Comparison of ENCODE assay signal across 1 cellular context in the genomic region with DNA sequence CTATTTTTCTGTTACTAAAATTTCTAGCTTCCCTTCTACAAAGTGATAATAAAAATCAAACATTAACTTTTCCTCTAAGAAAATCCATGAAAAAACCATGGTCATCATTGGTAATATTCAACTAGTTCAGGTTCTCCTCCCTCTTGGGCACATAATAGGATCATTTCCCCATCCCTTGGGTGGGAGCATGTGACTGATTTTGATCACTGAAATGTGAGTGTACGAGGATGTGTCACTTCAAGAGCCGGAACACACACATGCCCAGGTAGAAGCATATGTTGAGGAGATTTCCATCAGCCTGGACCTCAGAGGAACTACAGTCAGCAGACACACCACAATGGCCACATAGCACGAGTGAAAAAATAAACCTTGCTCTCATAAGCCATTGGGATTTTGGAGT.
TF ChIP-seq lines count a peak whose summit lies in the region.

No MANE protein-coding gene starts in this region.

TF ChIP-seq in HepG2, 621 proteins besides CTCF, POLR2A, EP300 and RAD21 (continued from another document and continues in another):
- TF ChIP-seq, protein P1, sequence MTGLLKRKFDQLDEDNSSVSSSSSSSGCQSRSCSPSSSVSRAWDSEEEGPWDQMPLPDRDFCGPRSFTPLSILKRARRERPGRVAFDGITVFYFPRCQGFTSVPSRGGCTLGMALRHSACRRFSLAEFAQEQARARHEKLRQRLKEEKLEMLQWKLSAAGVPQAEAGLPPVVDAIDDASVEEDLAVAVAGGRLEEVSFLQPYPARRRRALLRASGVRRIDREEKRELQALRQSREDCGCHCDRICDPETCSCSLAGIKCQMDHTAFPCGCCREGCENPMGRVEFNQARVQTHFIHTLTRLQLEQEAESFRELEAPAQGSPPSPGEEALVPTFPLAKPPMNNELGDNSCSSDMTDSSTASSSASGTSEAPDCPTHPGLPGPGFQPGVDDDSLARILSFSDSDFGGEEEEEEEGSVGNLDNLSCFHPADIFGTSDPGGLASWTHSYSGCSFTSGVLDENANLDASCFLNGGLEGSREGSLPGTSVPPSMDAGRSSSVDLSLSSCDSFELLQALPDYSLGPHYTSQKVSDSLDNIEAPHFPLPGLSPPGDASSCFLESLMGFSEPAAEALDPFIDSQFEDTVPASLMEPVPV (CRISPR knock-in tag; IDR thresholded peaks at IDR 0.05) = no peak
- TF ChIP-seq, protein P2, sequence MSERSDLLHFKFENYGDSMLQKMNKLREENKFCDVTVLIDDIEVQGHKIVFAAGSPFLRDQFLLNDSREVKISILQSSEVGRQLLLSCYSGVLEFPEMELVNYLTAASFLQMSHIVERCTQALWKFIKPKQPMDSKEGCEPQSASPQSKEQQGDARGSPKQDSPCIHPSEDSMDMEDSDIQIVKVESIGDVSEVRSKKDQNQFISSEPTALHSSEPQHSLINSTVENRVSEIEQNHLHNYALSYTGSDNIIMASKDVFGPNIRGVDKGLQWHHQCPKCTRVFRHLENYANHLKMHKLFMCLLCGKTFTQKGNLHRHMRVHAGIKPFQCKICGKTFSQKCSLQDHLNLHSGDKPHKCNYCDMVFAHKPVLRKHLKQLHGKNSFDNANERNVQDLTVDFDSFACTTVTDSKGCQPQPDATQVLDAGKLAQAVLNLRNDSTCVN (CRISPR knock-in tag; IDR thresholded peaks at IDR 0.05; ENCODE audit: borderline replicate concordance) = no peak
- TF ChIP-seq ZNF205 (CRISPR knock-in tag; IDR thresholded peaks at IDR 0.05) (no peak), PHF5A (CRISPR knock-in tag; IDR thresholded peaks at IDR 0.05; ENCODE audit: low read depth, unreplicated experiment) (no peak), HDAC2 (CRISPR knock-in tag; IDR thresholded peaks at IDR 0.05) (peak; percentile 56; the same call in 1 of the 2 replicates), ZNF143 (CRISPR knock-in tag; IDR thresholded peaks at IDR 0.05) (no peak), LCORL (IDR thresholded peaks at IDR 0.05) (no peak), LCORL (CRISPR knock-in tag; IDR thresholded peaks at IDR 0.05) (no peak), RARA (CRISPR knock-in tag; IDR thresholded peaks at IDR 0.05) (0 out of 2 replicates have a peak, but pooled peaks have one; percentile 31), PAXIP1 (CRISPR knock-in tag; conservative IDR thresholded peaks at IDR 0.05) (peak; percentile 56; the same call in 1 of the 2 replicates), NPAS2 (CRISPR knock-in tag; IDR thresholded peaks at IDR 0.05; ENCODE audit: borderline replicate concordance) (no peak), ZNF614 (CRISPR knock-in tag; IDR thresholded peaks at IDR 0.05; ENCODE audit: borderline replicate concordance) (0 out of 2 replicates have a peak, but pooled peaks have one; percentile 19), ARNTL (CRISPR knock-in tag; IDR thresholded peaks at IDR 0.05) (no peak), GATAD2A (CRISPR knock-in tag; IDR thresholded peaks at IDR 0.05) (peak; percentile 77), RCOR2 (CRISPR knock-in tag; IDR thresholded peaks at IDR 0.05) (peak; percentile 58; the same call in 1 of the 2 replicates), TARDBP (CRISPR knock-in tag; IDR thresholded peaks at IDR 0.05) (no peak), CBX5 (CRISPR knock-in tag; IDR thresholded peaks at IDR 0.05; ENCODE audit: borderline replicate concordance) (no peak), ZNF619 (CRISPR knock-in tag; IDR thresholded peaks at IDR 0.05) (no peak), TFE3 (CRISPR knock-in tag; IDR thresholded peaks at IDR 0.05) (peak; percentile 93), AFF4 (CRISPR knock-in tag; IDR thresholded peaks at IDR 0.05) (no peak), ZNF331 (CRISPR knock-in tag; IDR thresholded peaks at IDR 0.05) (peak; percentile 18; the same call in 1 of the 2 replicates), FOSL2 (CRISPR knock-in tag; IDR thresholded peaks at IDR 0.05) (peak; percentile 76), BCL6 (CRISPR knock-in tag; IDR thresholded peaks at IDR 0.05) (peak; percentile 64; the same call in 1 of the 2 replicates), NR2F6 (IDR thresholded peaks at IDR 0.05) (no peak), NR2F6 (CRISPR knock-in tag; IDR thresholded peaks at IDR 0.05) (0 out of 2 replicates have a peak, but pooled peaks have one; percentile 32), SOX5 (CRISPR knock-in tag; IDR thresholded peaks at IDR 0.05; ENCODE audit: borderline replicate concordance) (peak; percentile 62; the same call in 1 of the 2 replicates), BHLHE40 (IDR thresholded peaks at IDR 0.05; ENCODE audit: low read length) (no peak), GATAD1 (CRISPR knock-in tag; IDR thresholded peaks at IDR 0.05) (peak; percentile 56; the same call in 1 of the 2 replicates), ZNF484 (CRISPR knock-in tag; IDR thresholded peaks at IDR 0.05; ENCODE audit: borderline replicate concordance, low read depth) (no peak), ZNF782 (CRISPR knock-in tag; IDR thresholded peaks at IDR 0.05; ENCODE audit: borderline replicate concordance) (no peak), MZF1 (CRISPR knock-in tag; IDR thresholded peaks at IDR 0.05; ENCODE audit: borderline replicate concordance) (no peak), HMG20A (CRISPR knock-in tag; IDR thresholded peaks at IDR 0.05; ENCODE audit: borderline replicate concordance) (0 out of 2 replicates have a peak, but pooled peaks have one; percentile 30), SOX6 (IDR thresholded peaks at IDR 0.05) (no peak), SOX6 (CRISPR knock-in tag; IDR thresholded peaks at IDR 0.05) (peak; percentile 53), ZSCAN31 (CRISPR knock-in tag; IDR thresholded peaks at IDR 0.05; ENCODE audit: low read depth) (no peak), ZMAT5 (CRISPR knock-in tag; IDR thresholded peaks at IDR 0.05; ENCODE audit: borderline replicate concordance, low read depth) (no peak), SRSF1 (optimal IDR thresholded peaks at IDR 0.05; ENCODE audit: low read depth, low read length) (no peak), ERF (CRISPR knock-in tag; IDR thresholded peaks at IDR 0.05) (peak; percentile 63; the same call in 1 of the 2 replicates), ZNF563 (CRISPR knock-in tag; IDR thresholded peaks at IDR 0.05) (no peak), ZNF12 (CRISPR knock-in tag; IDR thresholded peaks at IDR 0.05) (peak; percentile 86), IRF2 (CRISPR knock-in tag; IDR thresholded peaks at IDR 0.05) (peak; percentile 42; the same call in 1 of the 2 replicates), ELF3 (CRISPR knock-in tag; IDR thresholded peaks at IDR 0.05) (peak; percentile 54; the same call in 1 of the 2 replicates)
- TF ChIP-seq, protein P3, sequence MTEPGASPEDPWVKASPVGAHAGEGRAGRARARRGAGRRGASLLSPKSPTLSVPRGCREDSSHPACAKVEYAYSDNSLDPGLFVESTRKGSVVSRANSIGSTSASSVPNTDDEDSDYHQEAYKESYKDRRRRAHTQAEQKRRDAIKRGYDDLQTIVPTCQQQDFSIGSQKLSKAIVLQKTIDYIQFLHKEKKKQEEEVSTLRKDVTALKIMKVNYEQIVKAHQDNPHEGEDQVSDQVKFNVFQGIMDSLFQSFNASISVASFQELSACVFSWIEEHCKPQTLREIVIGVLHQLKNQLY (CRISPR knock-in tag; IDR thresholded peaks at IDR 0.05) = 0 out of 2 replicates have a peak, but pooled peaks have one; percentile 27
- TF ChIP-seq, protein P4, sequence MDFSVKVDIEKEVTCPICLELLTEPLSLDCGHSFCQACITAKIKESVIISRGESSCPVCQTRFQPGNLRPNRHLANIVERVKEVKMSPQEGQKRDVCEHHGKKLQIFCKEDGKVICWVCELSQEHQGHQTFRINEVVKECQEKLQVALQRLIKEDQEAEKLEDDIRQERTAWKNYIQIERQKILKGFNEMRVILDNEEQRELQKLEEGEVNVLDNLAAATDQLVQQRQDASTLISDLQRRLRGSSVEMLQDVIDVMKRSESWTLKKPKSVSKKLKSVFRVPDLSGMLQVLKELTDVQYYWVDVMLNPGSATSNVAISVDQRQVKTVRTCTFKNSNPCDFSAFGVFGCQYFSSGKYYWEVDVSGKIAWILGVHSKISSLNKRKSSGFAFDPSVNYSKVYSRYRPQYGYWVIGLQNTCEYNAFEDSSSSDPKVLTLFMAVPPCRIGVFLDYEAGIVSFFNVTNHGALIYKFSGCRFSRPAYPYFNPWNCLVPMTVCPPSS (IDR thresholded peaks at IDR 0.05) = no peak
- TF ChIP-seq, protein P5, sequence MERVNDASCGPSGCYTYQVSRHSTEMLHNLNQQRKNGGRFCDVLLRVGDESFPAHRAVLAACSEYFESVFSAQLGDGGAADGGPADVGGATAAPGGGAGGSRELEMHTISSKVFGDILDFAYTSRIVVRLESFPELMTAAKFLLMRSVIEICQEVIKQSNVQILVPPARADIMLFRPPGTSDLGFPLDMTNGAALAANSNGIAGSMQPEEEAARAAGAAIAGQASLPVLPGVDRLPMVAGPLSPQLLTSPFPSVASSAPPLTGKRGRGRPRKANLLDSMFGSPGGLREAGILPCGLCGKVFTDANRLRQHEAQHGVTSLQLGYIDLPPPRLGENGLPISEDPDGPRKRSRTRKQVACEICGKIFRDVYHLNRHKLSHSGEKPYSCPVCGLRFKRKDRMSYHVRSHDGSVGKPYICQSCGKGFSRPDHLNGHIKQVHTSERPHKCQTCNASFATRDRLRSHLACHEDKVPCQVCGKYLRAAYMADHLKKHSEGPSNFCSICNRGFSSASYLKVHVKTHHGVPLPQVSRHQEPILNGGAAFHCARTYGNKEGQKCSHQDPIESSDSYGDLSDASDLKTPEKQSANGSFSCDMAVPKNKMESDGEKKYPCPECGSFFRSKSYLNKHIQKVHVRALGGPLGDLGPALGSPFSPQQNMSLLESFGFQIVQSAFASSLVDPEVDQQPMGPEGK (CRISPR knock-in tag; IDR thresholded peaks at IDR 0.05) = peak; percentile 33; the same call in 1 of the 2 replicates
- TF ChIP-seq, protein P6, sequence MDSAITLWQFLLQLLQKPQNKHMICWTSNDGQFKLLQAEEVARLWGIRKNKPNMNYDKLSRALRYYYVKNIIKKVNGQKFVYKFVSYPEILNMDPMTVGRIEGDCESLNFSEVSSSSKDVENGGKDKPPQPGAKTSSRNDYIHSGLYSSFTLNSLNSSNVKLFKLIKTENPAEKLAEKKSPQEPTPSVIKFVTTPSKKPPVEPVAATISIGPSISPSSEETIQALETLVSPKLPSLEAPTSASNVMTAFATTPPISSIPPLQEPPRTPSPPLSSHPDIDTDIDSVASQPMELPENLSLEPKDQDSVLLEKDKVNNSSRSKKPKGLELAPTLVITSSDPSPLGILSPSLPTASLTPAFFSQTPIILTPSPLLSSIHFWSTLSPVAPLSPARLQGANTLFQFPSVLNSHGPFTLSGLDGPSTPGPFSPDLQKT (CRISPR knock-in tag; IDR thresholded peaks at IDR 0.05; ENCODE audit: borderline replicate concordance) = no peak
